10 cellular contexts compared by ENCODE assay signal in the genomic region with DNA sequence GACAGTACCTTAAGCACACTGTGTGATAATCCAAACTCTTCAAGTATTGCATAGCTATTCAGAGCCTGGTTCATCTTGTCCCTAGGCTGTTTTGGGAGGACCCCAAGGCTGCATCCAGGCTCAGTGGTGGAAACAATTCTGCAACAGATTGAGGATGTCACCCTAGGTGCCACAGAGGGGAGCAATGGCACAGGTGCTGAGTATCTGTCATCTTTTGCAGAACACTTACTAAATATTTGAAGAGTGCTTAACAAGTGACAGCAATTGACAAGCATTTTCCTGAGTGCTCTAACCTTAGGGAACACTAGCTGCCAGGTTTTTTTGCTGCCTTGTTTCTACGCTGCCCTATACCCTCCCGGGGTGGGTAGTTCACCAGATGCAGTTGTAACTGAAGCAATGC. TPM values are rescaled to one million over a fixed set of nuclear protein-coding genes. Genes with fewer than 3 reads are reported as not detected.
DNase-seq lines count a peak whose midpoint lies in the region; ATAC-seq and TF ChIP-seq lines count a peak whose summit lies in the region.
"Had no signal": no experiment of that assay in that cellular context is flagged by ENCODE, and none has a peak within 500 bp of the region (broad histone marks: within the 10 kb centered on the region; RNA-seq: fewer than 3 reads in every experiment).

No MANE protein-coding gene starts in this region.

- peak; percentile 43 for DNase-seq in activated naive CD4-positive, alpha-beta T cell treated with anti-CD3 and anti-CD28 coated beads for 36 hours
- DNase-seq in activated naive CD4-positive, alpha-beta T cell treated with anti-CD3 and anti-CD28 coated beads, Interleukin-2, amount 50 U/mL, for 16 hours, result no peak
- DNase-seq in T-cell (no peak), substantia nigra (lab: John Stamatoyannopoulos, UW) (no peak), COLO829 (ENCODE audit: low spot score) (no peak), retina (no peak), HUDEP-2 (lab: John Stamatoyannopoulos, UW; ENCODE audit: unreplicated experiment in 76 of 76) (no peak)
- DNase-seq: NCI-H2029 treated with DMSO at 0.1 percent for 48 hours had no signal

- H3K27ac Mint-ChIP-seq in activated naive CD4-positive, alpha-beta T cell treated with anti-CD3 and anti-CD28 coated beads for 36 hours, result peak overlapping the region; percentile 99
- peak overlapping the region; percentile 100 for H3K27ac Mint-ChIP-seq in T-cell

- POLR2A ChIA-PET in T-cell (lab: Charles Lee), result interaction anchor here (0.6 to 1.2 kb wide), 4 partner anchors 16 to 103 kb away, joined by 3 read pairs; a partner anchor contains a TSS

- H3K9me3 ChIP-seq in gastroesophageal sphincter, result no peaks in the 10 kb centered on the region
- H3K9me3 ChIP-seq: SJSA1 had no signal

- H3K4me3 Mint-ChIP-seq in activated naive CD4-positive, alpha-beta T cell treated with anti-CD3 and anti-CD28 coated beads for 36 hours, result peak overlapping the region; percentile 93
- peak overlapping the region; percentile 95 to 100 (median 100) for H3K4me3 Mint-ChIP-seq in T-cell

- no peak for TF ChIP-seq EP300 in gastroesophageal sphincter (IDR thresholded peaks at IDR 0.05)

- peaks cover 32% of the 10 kb centered on the region for H3K36me3 Mint-ChIP-seq in activated naive CD4-positive, alpha-beta T cell treated with anti-CD3 and anti-CD28 coated beads for 36 hours (ENCODE audit: low read depth)
- H3K36me3 Mint-ChIP-seq in T-cell, result peaks cover 43% of the 10 kb centered on the region

- H3K4me1 Mint-ChIP-seq in activated naive CD4-positive, alpha-beta T cell treated with anti-CD3 and anti-CD28 coated beads for 36 hours (ENCODE audit: low read depth), result peaks cover 66% of the 10 kb centered on the region
- peaks cover 58 to 92% (median 64%) of the 10 kb centered on the region in 3 donors for H3K4me1 Mint-ChIP-seq in T-cell

- intact Hi-C loops in activated naive CD4-positive, alpha-beta T cell treated with anti-CD3 and anti-CD28 coated beads for 36 hours (cut with micrococcal nuclease), result loop anchor here (1.0 to 10.0 kb wide), 6 partner anchors 21 to 1519 kb away; a partner anchor contains a TSS

- no peaks in the 10 kb centered on the region for H3K27me3 ChIP-seq in gastroesophageal sphincter
- H3K27me3 ChIP-seq: SJSA1 had no signal

- TF ChIP-seq POLR2A in gastroesophageal sphincter (IDR thresholded peaks at IDR 0.05), result no peak

- no peak for TF ChIP-seq CTCF in gastroesophageal sphincter (IDR thresholded peaks at IDR 0.05)

- H3K4me3 ChIP-seq in gastroesophageal sphincter, result no peak overlapping the region
- H3K4me3 ChIP-seq: SJSA1 had no signal

- peaks cover 0 to 45% of the 10 kb centered on the region in 2 donors for H3K36me3 ChIP-seq in gastroesophageal sphincter
- H3K36me3 ChIP-seq: SJSA1 had no signal

- no peaks in the 10 kb centered on the region for H3K9me3 Mint-ChIP-seq in activated naive CD4-positive, alpha-beta T cell treated with anti-CD3 and anti-CD28 coated beads for 36 hours
- no peaks in the 10 kb centered on the region for H3K9me3 Mint-ChIP-seq in T-cell

- CTCF ChIA-PET in activated naive CD4-positive, alpha-beta T cell treated with anti-CD3 and anti-CD28 coated beads for 36 hours (lab: Charles Lee), result interaction anchor here (0.7 to 7.7 kb wide), 9 partner anchors 9 to 32 kb away, joined by 3 to 49 read pairs (median 4); a partner anchor contains a TSS
- CTCF ChIA-PET in T-cell (lab: Charles Lee), result interaction anchor here (0.5 to 1.5 kb wide), 8 partner anchors 9 to 105 kb away, joined by 3 to 13 read pairs (median 5); no protein-coding TSS in a partner anchor

- 73% methylated on average over 2 of the region's 2 CpGs; no CpG with 5 or more reads in 1 of the 2 donors for WGBS in gastroesophageal sphincter (ENCODE audit: low coverage in 1 of 2), 2 donors

- peak overlapping the region in 3 of 4 donors; percentile 36 to 64 (median 51) for H3K27ac ChIP-seq in gastroesophageal sphincter
- H3K27ac ChIP-seq in substantia nigra (ENCODE audit: low read depth, low read length, poor library complexity, severe bottlenecking), result peak overlapping the region; percentile 3
- H3K27ac ChIP-seq: SJSA1 had no signal

- H3K4me1 ChIP-seq in gastroesophageal sphincter, result peaks cover 0 to 27% (median 3%) of the 10 kb centered on the region in 3 donors
- H3K4me1 ChIP-seq: SJSA1 had no signal

- ATAC-seq in T-cell (replicated peaks in 1 of 4), result peak in 3 of 4 experiments; percentile 0 to 3 (median 2)
- no peak for ATAC-seq in gastroesophageal sphincter

- H3K27me3 Mint-ChIP-seq in activated naive CD4-positive, alpha-beta T cell treated with anti-CD3 and anti-CD28 coated beads for 36 hours (ENCODE audit: low read depth), result no peaks in the 10 kb centered on the region
- H3K27me3 Mint-ChIP-seq in T-cell, result no peaks in the 10 kb centered on the region

RNA-seq across cellular contexts. Expression of a gene that starts 27.7 kb away (rescaled TPM):
- 10 to 100 TPM; 10.1 to 11.7 TPM for total RNA-seq in activated naive CD4-positive, alpha-beta T cell treated with anti-CD3 and anti-CD28 coated beads for 36 hours
- total RNA-seq in T-cell (1 to 10 TPM; 5.8 to 8.5 (median 7.3) TPM), gastroesophageal sphincter (1 to 10 TPM; 1.3 to 6.7 (median 4.1) TPM)
